In genomic region chr6:151240861-151241642, GRCh38 we compare ENCODE assay signal across 9 cellular contexts. TPM values are rescaled to one million over a fixed set of nuclear protein-coding genes. Genes with fewer than 3 reads are reported as not detected.
DNase-seq lines count a peak whose midpoint lies in the region; ATAC-seq and TF ChIP-seq lines count a peak whose summit lies in the region.
"Had no signal": no experiment of that assay in that cellular context is flagged by ENCODE, and none has a peak within 500 bp of the region (broad histone marks: within the 10 kb centered on the region; RNA-seq: fewer than 3 reads in every experiment).

No MANE protein-coding gene starts in this region.

- H3K4me3 ChIP-seq in breast epithelium (peak overlapping the region; percentile 58 to 84 (median 83)), skeletal muscle cell (ENCODE audit: low read depth, low read length) (peak overlapping the region; percentile 80)

- no peak for TF ChIP-seq POLR2A in breast epithelium (IDR thresholded peaks at IDR 0.05)

- no peak for ATAC-seq in GM19452 (IDR thresholded peaks at IDR 0.05; ENCODE audit: unreplicated experiment)
- no peak for ATAC-seq in HG03280 (IDR thresholded peaks at IDR 0.05; ENCODE audit: unreplicated experiment)

- no peak for TF ChIP-seq CTCF in breast epithelium (IDR thresholded peaks at IDR 0.05)

- no peaks in the 10 kb centered on the region for H3K9me3 ChIP-seq in breast epithelium

- DNase-seq in NCI-H2081 (lab: John Stamatoyannopoulos, UW), result peak; percentile 36 to 64
- DNase-seq in NCI-H2081 treated with DMSO at 0.1 percent for 48 hours (lab: John Stamatoyannopoulos, UW), result no peak
- DNase-seq in NCI-H526 treated with DMSO at 0.1 percent for 48 hours (lab: John Stamatoyannopoulos, UW), result peak; percentile 37
- DNase-seq in breast epithelium (ENCODE audit: low spot score in 2 of 2), result no peak
- DNase-seq in iPS-NIHi7 (ENCODE audit: extremely low spot score), result peak; percentile 60
- peak; percentile 36 for DNase-seq in skeletal muscle cell (ENCODE audit: low read depth)

- H3K36me3 ChIP-seq in breast epithelium, result no peaks in the 10 kb centered on the region

- no peaks in the 10 kb centered on the region for H3K4me1 ChIP-seq in breast epithelium

- peaks cover 4 to 25% of the 10 kb centered on the region in 2 donors for H3K27me3 ChIP-seq in breast epithelium

- peak overlapping the region; percentile 69 to 92 for H3K27ac ChIP-seq in breast epithelium
- H3K27ac ChIP-seq: C4-2B had no signal

- intact Hi-C loops in breast epithelium (cut with DNase I; ENCODE audit: low total_unique reads), result no loop called here

RNA-seq across cellular contexts. Expression of gene AKAP12, which starts 1.3 kb away (rescaled TPM):
- 100 to 1,000 TPM in 2 of 3 donors, 10 to 100 TPM in 1; 40.7 to 368 (median 127) TPM for total RNA-seq in breast epithelium

Comparison
In these comparisons a context has a peak if more than half of its experiments do, and no peak if none do; other contexts are left out.
1. DNase-seq: peak in NCI-H2081 (2 of 2), NCI-H526 treated with DMSO at 0.1 percent for 48 hours (single experiment), iPS-NIHi7 (single experiment) and skeletal muscle cell (single experiment); none in NCI-H2081 treated with DMSO at 0.1 percent for 48 hours (single experiment) and breast epithelium (0 of 2).